Comparison of ENCODE assay signal across 18 cellular contexts in the genomic region with DNA sequence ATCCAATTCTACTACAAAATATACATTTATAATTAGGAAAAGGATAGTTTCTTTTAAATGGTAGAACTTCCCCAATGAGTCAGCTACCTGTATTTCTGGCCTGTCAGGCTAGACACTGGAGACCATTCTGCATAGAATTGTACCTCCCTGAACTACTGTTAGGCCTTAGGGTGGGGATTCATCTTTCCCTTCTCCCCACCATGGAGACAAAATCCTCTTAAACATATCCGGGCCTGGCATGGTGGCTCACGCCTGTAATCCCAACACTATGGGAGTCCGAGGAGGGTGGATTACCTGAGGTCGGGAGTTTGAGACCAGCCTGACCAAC. TPM values are rescaled to one million over a fixed set of nuclear protein-coding genes. Genes with fewer than 3 reads are reported as not detected.
DNase-seq lines count a peak whose midpoint lies in the region; ATAC-seq, FAIRE-seq and TF ChIP-seq lines count a peak whose summit lies in the region.
"Had no signal": no experiment of that assay in that cellular context is flagged by ENCODE, and none has a peak within 500 bp of the region (broad histone marks: within the 10 kb centered on the region; RNA-seq: fewer than 3 reads in every experiment).

No MANE protein-coding gene starts in this region.

- H3K27ac Mint-ChIP-seq in activated T-cell treated with anti-CD3 and anti-CD28 coated beads, Interleukin-2, amount 50 U/mL, for 24 hours = peak overlapping the region; percentile 45
- H3K27ac Mint-ChIP-seq in activated T-cell treated with anti-CD3 and anti-CD28 coated beads, Interleukin-2, amount 50 U/mL, for 72 hours = no peak overlapping the region
- H3K27ac Mint-ChIP-seq in Calu3 (ENCODE audit: unreplicated experiment) = no peak overlapping the region

- H3K9me3 ChIP-seq in PC-9 (ENCODE audit: insufficient read depth, low read depth) (no peaks in the 10 kb centered on the region), GM23248 (ENCODE audit: low read depth) (no peaks in the 10 kb centered on the region)

- WGBS in GM23248 (ENCODE audit: low coverage in 1 of 2, low lambda C conversion rate in 2 of 2, missing lambda C conversion rate in 2 of 2), 2 experiments = 86 to 98% methylated on average over 4 of the region's 4 CpGs

- intact Hi-C loops in PC-9 (cut with micrococcal nuclease; ENCODE audit: unreplicated experiment) = loop anchor here (1.0 to 5.0 kb wide), 3 partner anchors 13 to 33 kb away; partner anchors contain the start of gene TPT1
- intact Hi-C loops in Calu3 (cut with micrococcal nuclease; ENCODE audit: unreplicated experiment) = no loop called here

- no peak overlapping the region for H2AFZ ChIP-seq in PC-9
- no peak overlapping the region for H2AFZ ChIP-seq in GM23248

- H3K27ac ChIP-seq in PC-9 = peak overlapping the region; percentile 64
- H3K27ac ChIP-seq in skin epidermis = peak overlapping the region in 17 of 21 experiments; percentile 4 to 83 (median 38)
- no peak overlapping the region for H3K27ac ChIP-seq in GM23248

- no TSS peak for BruUV-seq in PC-9 (replicated peaks; lab: Mats Ljungman, UMichigan)
- no TSS peak for BruUV-seq in Calu3 (replicated peaks; lab: Mats Ljungman, UMichigan)

- H3F3A ChIP-seq in PC-9 (ENCODE audit: insufficient read depth, low read depth) (peaks cover 51% of the 10 kb centered on the region), GM23248 (ENCODE audit: insufficient read depth) (peaks cover 3% of the 10 kb centered on the region; the same call in 1 of the 2 replicates)

- peaks cover 66% of the 10 kb centered on the region for H3K4me1 Mint-ChIP-seq in activated T-cell treated with anti-CD3 and anti-CD28 coated beads, Interleukin-2, amount 50 U/mL, for 24 hours (ENCODE audit: low read depth)
- peaks cover 68% of the 10 kb centered on the region for H3K4me1 Mint-ChIP-seq in activated T-cell treated with anti-CD3 and anti-CD28 coated beads, Interleukin-2, amount 50 U/mL, for 72 hours (ENCODE audit: low read depth)
- H3K4me1 Mint-ChIP-seq in Calu3 (ENCODE audit: low read depth, unreplicated experiment) = peaks cover 43% of the 10 kb centered on the region

- no peaks in the 10 kb centered on the region for H3K9me3 Mint-ChIP-seq in activated T-cell treated with anti-CD3 and anti-CD28 coated beads, Interleukin-2, amount 50 U/mL, for 24 hours
- peaks cover 3 to 4% of the 10 kb centered on the region in 2 donors for H3K9me3 Mint-ChIP-seq in activated T-cell treated with anti-CD3 and anti-CD28 coated beads, Interleukin-2, amount 50 U/mL, for 72 hours
- no peaks in the 10 kb centered on the region for H3K9me3 Mint-ChIP-seq in Calu3 (ENCODE audit: low read depth, unreplicated experiment)

- H3K4me3 Mint-ChIP-seq in activated T-cell treated with anti-CD3 and anti-CD28 coated beads, Interleukin-2, amount 50 U/mL, for 24 hours = no peak overlapping the region
- H3K4me3 Mint-ChIP-seq in activated T-cell treated with anti-CD3 and anti-CD28 coated beads, Interleukin-2, amount 50 U/mL, for 72 hours = no peak overlapping the region
- no peak overlapping the region for H3K4me3 Mint-ChIP-seq in Calu3 (ENCODE audit: low read depth, unreplicated experiment)

- POLR2A ChIA-PET in PC-9 (lab: Charles Lee; ENCODE audit: unreplicated experiment) = interaction anchor here (1.0 to 1.5 kb wide), 2 partner anchors 18 to 24 kb away, joined by 3 to 14 read pairs; partner anchors contain the start of gene TPT1

- H3K4me2 ChIP-seq in PC-9 = 0 out of 2 replicates have a peak overlapping the region, but pooled peaks have one; percentile 16
- no peak overlapping the region for H3K4me2 ChIP-seq in GM23248 (ENCODE audit: unreplicated experiment)

- H3K36me3 ChIP-seq in PC-9 (ENCODE audit: low read depth) = no peaks in the 10 kb centered on the region
- H3K36me3 ChIP-seq in bronchial epithelial cell (ENCODE audit: control insufficient read depth, insufficient read depth, low read length) = peaks cover 3% of the 10 kb centered on the region
- no peaks in the 10 kb centered on the region for H3K36me3 ChIP-seq in GM23248 (ENCODE audit: low read depth)

- CTCF ChIA-PET in PC-9 (lab: Charles Lee) = no interaction called here
- CTCF ChIA-PET in Calu3 (lab: Charles Lee) = no interaction called here

- TF ChIP-seq CTCF in PC-9 (conservative IDR thresholded peaks at IDR 0.05) (no peak), bronchial epithelial cell (IDR thresholded peaks at IDR 0.05; ENCODE audit: insufficient read depth, low read length, severe bottlenecking) (no peak), Calu3 (IDR thresholded peaks at IDR 0.05; ENCODE audit: unreplicated experiment) (no peak)

- ATAC-seq in activated T-cell treated with anti-CD3 and anti-CD28 coated beads, Interleukin-2, amount 50 U/mL, for 72 hours (replicated peaks in 1 of 2) = no peak

- H3K4me1 ChIP-seq in PC-9 (replicated peaks; ENCODE audit: insufficient read depth) = peaks cover 50% of the 10 kb centered on the region
- peaks cover 12% of the 10 kb centered on the region for H3K4me1 ChIP-seq in GM23248 (ENCODE audit: insufficient read depth)

- no peak for FAIRE-seq in bronchial epithelial cell (lab: Jason Lieb, UNC)
- FAIRE-seq: RCC 7860 had no signal

- no peak for DNase-seq in activated T-cell treated with anti-CD3 and anti-CD28 coated beads, Interleukin-2, amount 50 U/mL, for 24 hours
- no peak for DNase-seq in activated T-cell treated with anti-CD3 and anti-CD28 coated beads, Interleukin-2, amount 50 U/mL, for 72 hours
- DNase-seq in PC-9 (peak in 1 of 2 experiments; percentile 26), bronchial epithelial cell (ENCODE audit: low read depth) (peak; percentile 73), GM23248 (no peak), Calu3 (no peak), NCI-H2171 (lab: John Stamatoyannopoulos, UW) (no peak)
- DNase-seq: CD8-positive, alpha-beta memory T cell; DMS 273 treated with DMSO at 0.1 percent for 48 hours; EL; Karpas-422; NCI-H1417; NCI-H1930; NCI-H2171 treated with DMSO at 0.1 percent for 48 hours; NCI-H510A treated with DMSO at 0.1 percent for 48 hours; SIG-M5 had no signal

- H3K27me3 Mint-ChIP-seq in activated T-cell treated with anti-CD3 and anti-CD28 coated beads, Interleukin-2, amount 50 U/mL, for 24 hours = no peaks in the 10 kb centered on the region
- H3K27me3 Mint-ChIP-seq in activated T-cell treated with anti-CD3 and anti-CD28 coated beads, Interleukin-2, amount 50 U/mL, for 72 hours (ENCODE audit: low read depth) = no peaks in the 10 kb centered on the region
- H3K27me3 Mint-ChIP-seq in Calu3 (ENCODE audit: unreplicated experiment) = no peaks in the 10 kb centered on the region
- H3K27me3 Mint-ChIP-seq: CD8-positive, alpha-beta memory T cell had no signal

- no peak overlapping the region for H3K9ac ChIP-seq in GM23248

- peaks cover 40% of the 10 kb centered on the region for H3K36me3 Mint-ChIP-seq in activated T-cell treated with anti-CD3 and anti-CD28 coated beads, Interleukin-2, amount 50 U/mL, for 24 hours (ENCODE audit: low read depth)
- H3K36me3 Mint-ChIP-seq in activated T-cell treated with anti-CD3 and anti-CD28 coated beads, Interleukin-2, amount 50 U/mL, for 72 hours (ENCODE audit: insufficient read depth in 2 of 2) = peaks cover 14 to 17% of the 10 kb centered on the region in 2 donors
- H3K36me3 Mint-ChIP-seq in Calu3 (ENCODE audit: insufficient read depth, unreplicated experiment) = peaks cover 47% of the 10 kb centered on the region

- in situ Hi-C loops in GM23248 (cut with MboI) = no loop called here

- no peaks in the 10 kb centered on the region for H4K20me1 ChIP-seq in PC-9 (ENCODE audit: insufficient read depth)
- H4K20me1 ChIP-seq in GM23248 (ENCODE audit: insufficient read depth) = no peaks in the 10 kb centered on the region

- H3K27me3 ChIP-seq in PC-9 (ENCODE audit: insufficient read depth, low read depth) = no peaks in the 10 kb centered on the region
- no peaks in the 10 kb centered on the region for H3K27me3 ChIP-seq in bronchial epithelial cell (ENCODE audit: control insufficient read depth, insufficient read depth, low read length)
- no peaks in the 10 kb centered on the region for H3K27me3 ChIP-seq in GM23248 (replicated peaks; ENCODE audit: insufficient read depth)

- no peak overlapping the region for H3K4me3 ChIP-seq in PC-9
- no peak overlapping the region for H3K4me3 ChIP-seq in bronchial epithelial cell (ENCODE audit: low read depth, low read length)
- no peak overlapping the region for H3K4me3 ChIP-seq in skin epidermis
- H3K4me3 ChIP-seq in GM23248 = no peak overlapping the region

- H3K9me2 ChIP-seq in PC-9 (ENCODE audit: insufficient read depth) = no peaks in the 10 kb centered on the region
- no peaks in the 10 kb centered on the region for H3K9me2 ChIP-seq in GM23248 (ENCODE audit: insufficient read depth)

- H3K79me2 ChIP-seq in PC-9 (ENCODE audit: low read depth) (no peaks in the 10 kb centered on the region), GM23248 (ENCODE audit: insufficient read depth) (no peaks in the 10 kb centered on the region)

RNA-seq across cellular contexts. Expression of gene TPT1, which starts 24.5 kb away (rescaled TPM):
- total RNA-seq in activated T-cell treated with anti-CD3 and anti-CD28 coated beads, Interleukin-2, amount 50 U/mL, for 72 hours = 1,000 to 10,000 TPM; 3,358 to 3,644 TPM
- 1,968 and 2,237 TPM in 2 replicates for total RNA-seq in PC-9 (2021)
- total RNA-seq in bronchial epithelial cell = 6,256 and 7,903 TPM in 2 replicates
- total RNA-seq in GM23248 (2014; rRNA removed; shearing (Covaris generic)) = 2,021 and 2,164 TPM in 2 replicates
- 1,100 and 1,151 TPM in 2 replicates for polyA plus RNA-seq in GM23248 (2016; fragmentation: Nextera tagmentation; extraction: Ambion mirVana)
- total RNA-seq in Calu3 (2022) = 1,364 and 1,652 TPM in 2 replicates

RNA-seq across cellular contexts. Expression of gene SLC25A30, which starts 52.7 kb away (rescaled TPM):
- 10 to 100 TPM; 17.9 to 19.8 TPM for total RNA-seq in activated T-cell treated with anti-CD3 and anti-CD28 coated beads, Interleukin-2, amount 50 U/mL, for 72 hours
- 11.2 and 12.5 TPM in 2 replicates for total RNA-seq in PC-9 (2021)
- total RNA-seq in bronchial epithelial cell = 13.8 and 18.4 TPM in 2 replicates
- 4.3 and 10.2 TPM in 2 replicates for total RNA-seq in GM23248 (2014; rRNA removed; shearing (Covaris generic))
- polyA plus RNA-seq in GM23248 (2016; fragmentation: Nextera tagmentation; extraction: Ambion mirVana) = 4.3 and 4.5 TPM in 2 replicates
- 16.6 and 18.2 TPM in 2 replicates for total RNA-seq in Calu3 (2022)
